Comparison of ENCODE assay signal across 7 cellular contexts in genomic region chr1:222202831-222203230, GRCh38.
"Had no signal": no experiment of that assay in that cellular context is flagged by ENCODE, and none has a peak within 500 bp of the region (broad histone marks: within the 10 kb centered on the region; RNA-seq: fewer than 3 reads in every experiment).

No MANE protein-coding gene starts in this region.

- FAIRE-seq: H1, H54, HTR-8/SVneo had no signal

- H3K4me3 Mint-ChIP-seq: GM23338, H9, IgD-negative memory B cell had no signal

- H3K36me3 Mint-ChIP-seq: IgD-negative memory B cell had no signal

- ATAC-seq: GM23338 had no signal

- H3K27me3 Mint-ChIP-seq: IgD-negative memory B cell had no signal

- H3K4me2 ChIP-seq: GM23338 had no signal

- DNase-seq: H9, HCEC 1CT had no signal

- H3K4me3 ChIP-seq: GM23338 had no signal

- H3K27ac Mint-ChIP-seq: GM23338, H9, IgD-negative memory B cell had no signal

- H3K4me1 Mint-ChIP-seq: GM23338, H9, IgD-negative memory B cell had no signal

- H3K9me3 Mint-ChIP-seq: GM23338, H9, IgD-negative memory B cell had no signal

- H2AFZ ChIP-seq: GM23338 had no signal
